Comparison of ENCODE assay signal across 13 cellular contexts in genomic region chr16:77937473-77938195, GRCh38.
"Had no signal": no experiment of that assay in that cellular context is flagged by ENCODE, and none has a peak within 500 bp of the region (broad histone marks: within the 10 kb centered on the region; RNA-seq: fewer than 3 reads in every experiment).

No MANE protein-coding gene starts in this region.

- H3K4me1 Mint-ChIP-seq: naive thymus-derived CD4-positive, alpha-beta T cell; stimulated activated naive CD8-positive, alpha-beta T cell treated with anti-CD3 and anti-CD28 coated beads, Interleukin-15, amount 100 ng/mL, for 72 hours had no signal

- DNase-seq: activated CD4-positive, alpha-beta T cell treated with anti-CD3 and anti-CD28 coated beads, Interleukin-2, amount 50 U/mL, for 48 hours; activated CD4-positive, CD25-positive, alpha-beta regulatory T cell treated with anti-CD3 and anti-CD28 coated beads, Interleukin-2, amount 50 U/mL, for 72 hours; activated naive CD4-positive, alpha-beta T cell treated with anti-CD3 and anti-CD28 coated beads for 36 hours; dorsolateral prefrontal cortex; endodermal cell; naive thymus-derived CD4-positive, alpha-beta T cell; posterior cingulate gyrus; stimulated activated naive CD8-positive, alpha-beta T cell treated with anti-CD3 and anti-CD28 coated beads, Interleukin-15, amount 100 ng/mL, for 72 hours; uterus had no signal

- H3K27me3 ChIP-seq: neutrophil, uterus had no signal

- H3K4me3 Mint-ChIP-seq: activated naive CD4-positive, alpha-beta T cell treated with anti-CD3 and anti-CD28 coated beads for 36 hours; endodermal cell; naive thymus-derived CD4-positive, alpha-beta T cell; stimulated activated naive CD8-positive, alpha-beta T cell treated with anti-CD3 and anti-CD28 coated beads, Interleukin-15, amount 100 ng/mL, for 72 hours; T-helper 2 cell treated with Interferon-gamma antibody and Interleukin-4, amounts not matched to agents 5 μg/mL and 100 μg/mL, for 36 hours had no signal

- H3K27ac Mint-ChIP-seq: activated naive CD4-positive, alpha-beta T cell treated with anti-CD3 and anti-CD28 coated beads for 36 hours; activated T-helper 2 cell treated with anti-CD3 and anti-CD28 coated beads, Interferon-gamma antibody, Interleukin-2, Interleukin-4, amounts not matched to agents 10 μg/mL and 5 μg/mL and 100 μg/mL, durations not matched to agents 14 hours and 24 hours and 36 hours; endodermal cell; naive thymus-derived CD4-positive, alpha-beta T cell; T-helper 2 cell treated with Interferon-gamma antibody and Interleukin-4, amounts not matched to agents 5 μg/mL and 100 μg/mL, for 36 hours had no signal

- H3K4me1 ChIP-seq: uterus had no signal

- H3K36me3 ChIP-seq: neutrophil, uterus had no signal

- ATAC-seq: mucosa of descending colon; naive thymus-derived CD4-positive, alpha-beta T cell; stimulated activated naive CD8-positive, alpha-beta T cell treated with anti-CD3 and anti-CD28 coated beads, Interleukin-15, amount 100 ng/mL, for 72 hours had no signal

- H3K27ac ChIP-seq: dorsolateral prefrontal cortex, neutrophil, uterus had no signal

- H3K9me3 Mint-ChIP-seq: activated T-helper 2 cell treated with anti-CD3 and anti-CD28 coated beads, Interferon-gamma antibody, Interleukin-2, Interleukin-4, amounts not matched to agents 10 μg/mL and 5 μg/mL and 100 μg/mL, durations not matched to agents 14 hours and 24 hours and 36 hours; T-helper 2 cell treated with Interferon-gamma antibody and Interleukin-4, amounts not matched to agents 5 μg/mL and 100 μg/mL, for 36 hours had no signal

- H3K9me3 ChIP-seq: mucosa of descending colon, neutrophil, uterus had no signal

- H3K4me3 ChIP-seq: dorsolateral prefrontal cortex, mucosa of descending colon, uterus had no signal

- H3K36me3 Mint-ChIP-seq: naive thymus-derived CD4-positive, alpha-beta T cell had no signal
